23 cellular contexts compared by ENCODE assay signal in the genomic region with DNA sequence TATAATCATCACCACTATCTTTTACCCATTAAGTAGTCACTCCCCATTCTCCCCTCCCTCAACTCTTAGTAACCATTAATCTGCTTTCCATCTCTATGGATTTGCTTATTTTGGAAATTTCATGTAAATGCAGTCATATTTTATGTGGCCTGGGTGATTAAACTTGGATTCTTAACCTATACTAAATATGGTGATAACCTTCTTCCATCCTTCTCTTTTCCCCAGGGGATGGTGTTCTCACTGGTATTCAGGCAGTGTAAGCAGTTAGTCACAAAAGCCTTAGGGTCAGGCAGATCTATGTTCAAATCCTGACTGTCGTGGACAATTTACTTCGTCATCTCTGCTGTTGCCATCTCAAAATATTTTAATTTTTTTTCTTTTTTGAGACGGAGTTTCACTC. TPM values are rescaled to one million over a fixed set of nuclear protein-coding genes. Genes with fewer than 3 reads are reported as not detected.
"Had no signal": no experiment of that assay in that cellular context is flagged by ENCODE, and none has a peak within 500 bp of the region (broad histone marks: within the 10 kb centered on the region; RNA-seq: fewer than 3 reads in every experiment).

No MANE protein-coding gene starts in this region.

- ATAC-seq: activated CD4-positive, CD25-positive, alpha-beta regulatory T cell treated with anti-CD3 and anti-CD28 coated beads, Interleukin-2, amount 50 U/mL, for 24 hours; gastrocnemius medialis; mucosa of descending colon; natural killer cell treated with Interleukin-12 subunit alpha and Interleukin-12 subunit beta and Interleukin-15 and Interleukin-18, amount 100 ng/mL, for 72 hours; right lobe of liver; stimulated activated memory B cell treated with anti-CD40 and anti-IgM and Interleukin-4, amounts not matched to agents 10 μg/mL and 1 μg/mL and 100 μg/mL, for 72 hours; stimulated activated naive CD8-positive, alpha-beta T cell treated with anti-CD3 and anti-CD28 coated beads, Interleukin-15, amount 100 ng/mL, for 72 hours had no signal

- DNase-seq: activated CD4-positive, alpha-beta T cell treated with anti-CD3 and anti-CD28 coated beads for 48 hours; activated CD4-positive, alpha-beta T cell treated with anti-CD3 and anti-CD28 coated beads, Interleukin-2, amount 50 U/mL, for 48 hours; activated CD8-positive, alpha-beta memory T cell treated with anti-CD3 and anti-CD28 coated beads for 24 hours; activated effector memory CD4-positive, alpha-beta T cell treated with anti-CD3 and anti-CD28 coated beads, Interleukin-2, amount 50 U/mL, for 16 hours; activated naive CD4-positive, alpha-beta T cell treated with anti-CD3 and anti-CD28 coated beads for 36 hours; activated naive CD8-positive, alpha-beta T cell treated with anti-CD3 and anti-CD28 coated beads for 36 hours; activated T-cell treated with anti-CD3 and anti-CD28 coated beads, Interleukin-2, amount 50 U/mL, for 1 hour; amygdala; gastrocnemius medialis; glutamatergic neuron; islet precursor cell; left ventricle myocardium inferior; mucosa of descending colon; right lobe of liver; stimulated activated CD4-positive, alpha-beta T cell treated with anti-CD3 and anti-CD28 coated beads, Interleukin-4, amount 100 ng/mL, for 24 hours; stimulated activated naive CD8-positive, alpha-beta T cell treated with anti-CD3 and anti-CD28 coated beads, Interleukin-15, amount 100 ng/mL, for 72 hours; substantia nigra; uterus; WERI-Rb-1 had no signal

RNA-seq across cellular contexts. Expression of a gene that starts 29.6 kb away (rescaled TPM):
- total RNA-seq: hepatocyte, left ventricle myocardium inferior had no signal
